1 cellular context compared by ENCODE assay signal in genomic region chr6:43268782-43269272, GRCh38.
TF ChIP-seq lines count a peak whose summit lies in the region.

No MANE protein-coding gene starts in this region.

TF ChIP-seq in HepG2, 621 proteins besides CTCF, POLR2A, EP300 and RAD21:
- no peak for TF ChIP-seq ATF7 (IDR thresholded peaks at IDR 0.05)
- TF ChIP-seq ATF7 (CRISPR knock-in tag; IDR thresholded peaks at IDR 0.05): 0 out of 2 replicates have a peak, but pooled peaks have one; percentile 7
- no peak for TF ChIP-seq MEF2D (CRISPR knock-in tag; IDR thresholded peaks at IDR 0.05)
- no peak for TF ChIP-seq ZBTB40 (IDR thresholded peaks at IDR 0.05)
- TF ChIP-seq ZBTB40 (CRISPR knock-in tag; IDR thresholded peaks at IDR 0.05): no peak
- TF ChIP-seq HES4 (CRISPR knock-in tag; IDR thresholded peaks at IDR 0.05; ENCODE audit: borderline replicate concordance): 0 out of 2 replicates have a peak, but pooled peaks have one; percentile 24
- 0 out of 4 replicates have a peak, but pooled peaks of 1 of the 2 experiments have one; percentile 3 for TF ChIP-seq HMGXB4 (CRISPR knock-in tag; IDR thresholded peaks at IDR 0.05; ENCODE audit: borderline replicate concordance in 1 of 2, low read depth in 1 of 2)
- TF ChIP-seq ZMYM3 (CRISPR knock-in tag; IDR thresholded peaks at IDR 0.05): peak; percentile 93; the same call in 1 of the 2 replicates
- TF ChIP-seq RCOR2 (CRISPR knock-in tag; IDR thresholded peaks at IDR 0.05): 0 out of 2 replicates have a peak, but pooled peaks have one; percentile 36
- TF ChIP-seq ADNP (CRISPR knock-in tag; IDR thresholded peaks at IDR 0.05): peak; percentile 61; the same call in 1 of the 2 replicates
- TF ChIP-seq ZNF563 (CRISPR knock-in tag; IDR thresholded peaks at IDR 0.05): no peak
- TF ChIP-seq ZNF609 (CRISPR knock-in tag; IDR thresholded peaks at IDR 0.05; ENCODE audit: borderline replicate concordance): 0 out of 2 replicates have a peak, but pooled peaks have one; percentile 16
- 0 out of 2 replicates have a peak, but pooled peaks have one; percentile 6 for TF ChIP-seq ZNF20 (CRISPR knock-in tag; IDR thresholded peaks at IDR 0.05)
- TF ChIP-seq ZNF768 (CRISPR knock-in tag; IDR thresholded peaks at IDR 0.05): peak; percentile 84
- no peak for TF ChIP-seq ZNF720 (CRISPR knock-in tag; IDR thresholded peaks at IDR 0.05)
- no peak for TF ChIP-seq ZNF552 (CRISPR knock-in tag; IDR thresholded peaks at IDR 0.05; ENCODE audit: borderline replicate concordance)
- peak; percentile 90 for TF ChIP-seq ZNF629 (CRISPR knock-in tag; conservative IDR thresholded peaks at IDR 0.05)
- TF ChIP-seq PITX1 (CRISPR knock-in tag; IDR thresholded peaks at IDR 0.05): 0 out of 2 replicates have a peak, but pooled peaks have one; percentile 41
